Comparison of ENCODE assay signal across 3 cellular contexts in the genomic region with DNA sequence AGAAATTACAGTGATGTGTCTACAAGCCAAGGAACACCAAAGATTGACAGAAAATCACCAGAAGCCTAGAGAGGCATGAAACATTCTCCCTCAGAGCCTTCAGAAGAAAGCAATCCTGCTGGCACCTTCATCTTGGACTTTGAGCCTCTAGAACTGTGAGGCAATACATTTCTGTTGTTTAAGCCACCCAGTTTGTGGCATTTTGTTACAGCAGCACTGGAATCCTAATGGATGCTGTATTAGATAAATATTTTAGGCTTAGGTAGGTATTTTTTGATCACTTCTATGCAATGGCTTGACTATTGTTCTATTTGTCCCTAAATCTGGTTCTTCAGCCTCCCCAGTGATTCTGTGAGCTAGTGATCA.
TF ChIP-seq lines count a peak whose summit lies in the region.

No MANE protein-coding gene starts in this region.

TF ChIP-seq in SK-N-SH, 30 proteins besides CTCF, POLR2A, EP300 and RAD21 (continued from another document):
- TF ChIP-seq SMC3 (IDR thresholded peaks at IDR 0.05; ENCODE audit: low read depth, low read length) (no peak), TAF1 (IDR thresholded peaks at IDR 0.05; ENCODE audit: borderline replicate concordance, low read depth, low read length) (no peak), FOXM1 (IDR thresholded peaks at IDR 0.05; ENCODE audit: low read depth) (no peak), JUND (IDR thresholded peaks at IDR 0.05) (no peak), GABPA (IDR thresholded peaks at IDR 0.05; ENCODE audit: low read depth) (no peak), EZH2phosphoT487 (IDR thresholded peaks at IDR 0.05; ENCODE audit: borderline replicate concordance, low read depth) (no peak), MEF2A (IDR thresholded peaks at IDR 0.05; ENCODE audit: borderline replicate concordance, low read depth) (no peak), RXRA (IDR thresholded peaks at IDR 0.05; ENCODE audit: borderline replicate concordance, low read depth) (no peak)
- TF ChIP-seq, protein P1, sequence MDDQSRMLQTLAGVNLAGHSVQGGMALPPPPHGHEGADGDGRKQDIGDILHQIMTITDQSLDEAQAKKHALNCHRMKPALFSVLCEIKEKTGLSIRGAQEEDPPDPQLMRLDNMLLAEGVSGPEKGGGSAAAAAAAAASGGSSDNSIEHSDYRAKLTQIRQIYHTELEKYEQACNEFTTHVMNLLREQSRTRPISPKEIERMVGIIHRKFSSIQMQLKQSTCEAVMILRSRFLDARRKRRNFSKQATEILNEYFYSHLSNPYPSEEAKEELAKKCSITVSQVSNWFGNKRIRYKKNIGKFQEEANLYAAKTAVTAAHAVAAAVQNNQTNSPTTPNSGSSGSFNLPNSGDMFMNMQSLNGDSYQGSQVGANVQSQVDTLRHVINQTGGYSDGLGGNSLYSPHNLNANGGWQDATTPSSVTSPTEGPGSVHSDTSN (IDR thresholded peaks at IDR 0.05): no peak
- TF ChIP-seq, protein P2, sequence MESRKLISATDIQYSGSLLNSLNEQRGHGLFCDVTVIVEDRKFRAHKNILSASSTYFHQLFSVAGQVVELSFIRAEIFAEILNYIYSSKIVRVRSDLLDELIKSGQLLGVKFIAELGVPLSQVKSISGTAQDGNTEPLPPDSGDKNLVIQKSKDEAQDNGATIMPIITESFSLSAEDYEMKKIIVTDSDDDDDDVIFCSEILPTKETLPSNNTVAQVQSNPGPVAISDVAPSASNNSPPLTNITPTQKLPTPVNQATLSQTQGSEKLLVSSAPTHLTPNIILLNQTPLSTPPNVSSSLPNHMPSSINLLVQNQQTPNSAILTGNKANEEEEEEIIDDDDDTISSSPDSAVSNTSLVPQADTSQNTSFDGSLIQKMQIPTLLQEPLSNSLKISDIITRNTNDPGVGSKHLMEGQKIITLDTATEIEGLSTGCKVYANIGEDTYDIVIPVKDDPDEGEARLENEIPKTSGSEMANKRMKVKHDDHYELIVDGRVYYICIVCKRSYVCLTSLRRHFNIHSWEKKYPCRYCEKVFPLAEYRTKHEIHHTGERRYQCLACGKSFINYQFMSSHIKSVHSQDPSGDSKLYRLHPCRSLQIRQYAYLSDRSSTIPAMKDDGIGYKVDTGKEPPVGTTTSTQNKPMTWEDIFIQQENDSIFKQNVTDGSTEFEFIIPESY (IDR thresholded peaks at IDR 0.05; ENCODE audit: borderline replicate concordance, low read depth): no peak
- TF ChIP-seq, protein P3, sequence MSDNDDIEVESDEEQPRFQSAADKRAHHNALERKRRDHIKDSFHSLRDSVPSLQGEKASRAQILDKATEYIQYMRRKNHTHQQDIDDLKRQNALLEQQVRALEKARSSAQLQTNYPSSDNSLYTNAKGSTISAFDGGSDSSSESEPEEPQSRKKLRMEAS (IDR thresholded peaks at IDR 0.05; ENCODE audit: low read depth): no peak
TF ChIP-seq in SK-N-SH: peak in this region for 0.

TF ChIP-seq in SK-N-SH treated with all-trans-retinoic acid at 6 μM for 48 hours, 23 proteins besides CTCF, POLR2A, EP300 and RAD21:
- TF ChIP-seq, protein P4, sequence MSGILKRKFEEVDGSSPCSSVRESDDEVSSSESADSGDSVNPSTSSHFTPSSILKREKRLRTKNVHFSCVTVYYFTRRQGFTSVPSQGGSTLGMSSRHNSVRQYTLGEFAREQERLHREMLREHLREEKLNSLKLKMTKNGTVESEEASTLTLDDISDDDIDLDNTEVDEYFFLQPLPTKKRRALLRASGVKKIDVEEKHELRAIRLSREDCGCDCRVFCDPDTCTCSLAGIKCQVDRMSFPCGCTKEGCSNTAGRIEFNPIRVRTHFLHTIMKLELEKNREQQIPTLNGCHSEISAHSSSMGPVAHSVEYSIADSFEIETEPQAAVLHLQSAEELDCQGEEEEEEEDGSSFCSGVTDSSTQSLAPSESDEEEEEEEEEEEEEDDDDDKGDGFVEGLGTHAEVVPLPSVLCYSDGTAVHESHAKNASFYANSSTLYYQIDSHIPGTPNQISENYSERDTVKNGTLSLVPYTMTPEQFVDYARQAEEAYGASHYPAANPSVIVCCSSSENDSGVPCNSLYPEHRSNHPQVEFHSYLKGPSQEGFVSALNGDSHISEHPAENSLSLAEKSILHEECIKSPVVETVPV (CRISPR knock-in tag; IDR thresholded peaks at IDR 0.05): no peak

TF ChIP-seq in HepG2, 621 proteins besides CTCF, POLR2A, EP300 and RAD21 (continued from another document):
- TF ChIP-seq, protein P5, sequence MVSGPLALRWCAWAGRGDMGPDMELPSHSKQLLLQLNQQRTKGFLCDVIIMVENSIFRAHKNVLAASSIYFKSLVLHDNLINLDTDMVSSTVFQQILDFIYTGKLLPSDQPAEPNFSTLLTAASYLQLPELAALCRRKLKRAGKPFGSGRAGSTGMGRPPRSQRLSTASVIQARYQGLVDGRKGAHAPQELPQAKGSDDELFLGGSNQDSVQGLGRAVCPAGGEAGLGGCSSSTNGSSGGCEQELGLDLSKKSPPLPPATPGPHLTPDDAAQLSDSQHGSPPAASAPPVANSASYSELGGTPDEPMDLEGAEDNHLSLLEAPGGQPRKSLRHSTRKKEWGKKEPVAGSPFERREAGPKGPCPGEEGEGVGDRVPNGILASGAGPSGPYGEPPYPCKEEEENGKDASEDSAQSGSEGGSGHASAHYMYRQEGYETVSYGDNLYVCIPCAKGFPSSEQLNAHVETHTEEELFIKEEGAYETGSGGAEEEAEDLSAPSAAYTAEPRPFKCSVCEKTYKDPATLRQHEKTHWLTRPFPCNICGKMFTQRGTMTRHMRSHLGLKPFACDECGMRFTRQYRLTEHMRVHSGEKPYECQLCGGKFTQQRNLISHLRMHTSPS (CRISPR knock-in tag; IDR thresholded peaks at IDR 0.05; ENCODE audit: low read depth): no peak
